In genomic region chrX:123731258-123731986, GRCh38 we compare ENCODE assay signal across 8 cellular contexts. TPM values are rescaled to one million over a fixed set of nuclear protein-coding genes. Genes with fewer than 3 reads are reported as not detected.
DNase-seq lines count a peak whose midpoint lies in the region; ATAC-seq and TF ChIP-seq lines count a peak whose summit lies in the region.

No MANE protein-coding gene starts in this region.

- no peaks in the 10 kb centered on the region for H3K9me3 Mint-ChIP-seq in HFFc6
- no peaks in the 10 kb centered on the region for H3K9me3 Mint-ChIP-seq in activated CD4-positive, alpha-beta T cell treated with anti-CD3 and anti-CD28 coated beads, Interleukin-2, amount 10 ng/mL, durations not matched to agents 24 days and 14 days

- peak; percentile 22 for DNase-seq in AG08396 (ENCODE audit: low spot score)
- DNase-seq in HFFc6: no peak
- peak; percentile 63 for DNase-seq in activated CD4-positive, alpha-beta T cell treated with anti-CD3 and anti-CD28 coated beads, Interleukin-2, amount 10 ng/mL, durations not matched to agents 24 days and 14 days
- DNase-seq in foreskin fibroblast: peak in 1 of 2 donors; percentile 40
- DNase-seq in putamen (ENCODE audit: low spot score): peak; percentile 8
- DNase-seq in 8988T: no peak

- ATAC-seq in HG02973 (IDR thresholded peaks at IDR 0.05; ENCODE audit: unreplicated experiment) (no peak), HG03159 (IDR thresholded peaks at IDR 0.05; ENCODE audit: unreplicated experiment) (no peak)

- H3K27ac Mint-ChIP-seq in HFFc6: peak overlapping the region; percentile 96
- peak overlapping the region; percentile 95 for H3K27ac Mint-ChIP-seq in activated CD4-positive, alpha-beta T cell treated with anti-CD3 and anti-CD28 coated beads, Interleukin-2, amount 10 ng/mL, durations not matched to agents 24 days and 14 days

- no peaks in the 10 kb centered on the region for H3K27me3 Mint-ChIP-seq in HFFc6 (ENCODE audit: insufficient read depth)
- no peaks in the 10 kb centered on the region for H3K27me3 Mint-ChIP-seq in activated CD4-positive, alpha-beta T cell treated with anti-CD3 and anti-CD28 coated beads, Interleukin-2, amount 10 ng/mL, durations not matched to agents 24 days and 14 days

- H3K4me3 Mint-ChIP-seq in HFFc6: peak overlapping the region; percentile 98
- peak overlapping the region; percentile 97 for H3K4me3 Mint-ChIP-seq in activated CD4-positive, alpha-beta T cell treated with anti-CD3 and anti-CD28 coated beads, Interleukin-2, amount 10 ng/mL, durations not matched to agents 24 days and 14 days

- no peaks in the 10 kb centered on the region for H3K36me3 Mint-ChIP-seq in HFFc6 (ENCODE audit: low read depth)
- peaks cover 4% of the 10 kb centered on the region for H3K36me3 Mint-ChIP-seq in activated CD4-positive, alpha-beta T cell treated with anti-CD3 and anti-CD28 coated beads, Interleukin-2, amount 10 ng/mL, durations not matched to agents 24 days and 14 days (ENCODE audit: low read depth)

- peaks cover 23% of the 10 kb centered on the region for H3K4me1 Mint-ChIP-seq in HFFc6 (ENCODE audit: low read depth)
- H3K4me1 Mint-ChIP-seq in activated CD4-positive, alpha-beta T cell treated with anti-CD3 and anti-CD28 coated beads, Interleukin-2, amount 10 ng/mL, durations not matched to agents 24 days and 14 days: peaks cover 17% of the 10 kb centered on the region

- intact Hi-C loops in activated CD4-positive, alpha-beta T cell treated with anti-CD3 and anti-CD28 coated beads, Interleukin-2, amount 10 ng/mL, durations not matched to agents 24 days and 14 days (cut with micrococcal nuclease): no loop called here

- H3K4me3 ChIP-seq in foreskin fibroblast (ENCODE audit: low read depth in 1 of 2, low read length in 2 of 2): peak overlapping the region; percentile 78 to 87

- TF ChIP-seq CTCF in HFFc6 (IDR thresholded peaks at IDR 0.05) (no peak), foreskin fibroblast (IDR thresholded peaks at IDR 0.05; ENCODE audit: low read depth, low read length) (no peak)

RNA-seq across cellular contexts. Expression of gene THOC2, which starts 1.4 kb away (rescaled TPM):
- 10 to 100 TPM; 49.9 to 54.3 (median 52.9) TPM for total RNA-seq in HFFc6 (2021; fragmentation: NEBNext Ultra II Directional; extraction: Animal tissue kit (Norgen Biotek cat#: 25700))
- total RNA-seq in activated CD4-positive, alpha-beta T cell treated with anti-CD3 and anti-CD28 coated beads, Interleukin-2, amount 10 ng/mL, durations not matched to agents 24 days and 14 days: 91.2 and 96.7 TPM in 2 replicates

Comparison
In these comparisons a context has a peak if more than half of its experiments do, and no peak if none do; other contexts are left out.
1. DNase-seq: peak in AG08396 (single experiment), activated CD4-positive, alpha-beta T cell treated with anti-CD3 and anti-CD28 coated beads, Interleukin-2, amount 10 ng/mL, durations not matched to agents 24 days and 14 days (single experiment) and putamen (single experiment); none in HFFc6 (single experiment) and 8988T (single experiment).